ENCODE assay signal across 7 cellular contexts in genomic region chr2:121095257-121096080, GRCh38.
A peak's percentile ranks its signal among the peaks of the same experiment; 100 is the strongest.
DNase-seq lines count a peak whose midpoint lies in the region; ATAC-seq and TF ChIP-seq lines count a peak whose summit lies in the region.

No MANE protein-coding gene starts in this region.

- H3K36me3 Mint-ChIP-seq in stimulated activated naive B cell treated with anti-CD40 and anti-IgM and Interleukin-4, amounts not matched to agents 10 μg/mL and 1 μg/mL and 100 μg/mL, for 72 hours: no peaks in the 10 kb centered on the region

- H3K4me1 ChIP-seq in adrenal gland (replicated peaks in 1 of 2): no peaks in the 10 kb centered on the region

- ATAC-seq in GM21619 (IDR thresholded peaks at IDR 0.05; ENCODE audit: unreplicated experiment): peak; percentile 79
- ATAC-seq in stimulated activated naive B cell treated with anti-CD40 and anti-IgM and Interleukin-4, amounts not matched to agents 10 μg/mL and 1 μg/mL and 100 μg/mL, for 72 hours (replicated peaks): peak; percentile 62 to 68

- H3K4me3 ChIP-seq in adrenal gland: no peak overlapping the region

- H3K4me1 Mint-ChIP-seq in stimulated activated naive B cell treated with anti-CD40 and anti-IgM and Interleukin-4, amounts not matched to agents 10 μg/mL and 1 μg/mL and 100 μg/mL, for 72 hours: peaks cover 0 to 3% of the 10 kb centered on the region in 2 donors

- no peak overlapping the region for H3K27ac ChIP-seq in adrenal gland

- no peak for TF ChIP-seq POLR2A in adrenal gland (IDR thresholded peaks at IDR 0.05)

- TF ChIP-seq CTCF in adrenal gland (IDR thresholded peaks at IDR 0.05): peak; percentile 49 to 82 (median 68)

- no peak overlapping the region for H3K27ac Mint-ChIP-seq in stimulated activated naive B cell treated with anti-CD40 and anti-IgM and Interleukin-4, amounts not matched to agents 10 μg/mL and 1 μg/mL and 100 μg/mL, for 72 hours

- 21 to 31% (median 27%) methylated on average over 14 to 19 of the region's 19 CpGs for WGBS in adrenal gland, 4 donors

- DNase-seq in DMS53 (lab: John Stamatoyannopoulos, UW) (peak; percentile 92), NCI-H2107 treated with DMSO at 0.1 percent for 48 hours (lab: John Stamatoyannopoulos, UW; ENCODE audit: unreplicated experiment) (peak; percentile 59), adrenal gland (peak; percentile 61 to 84 (median 78)), hepatic stellate cell (ENCODE audit: low spot score) (peak; percentile 77), T-helper 1 cell (no peak)
- no peak for DNase-seq in stimulated activated naive B cell treated with anti-CD40 and anti-IgM and Interleukin-4, amounts not matched to agents 10 μg/mL and 1 μg/mL and 100 μg/mL, for 72 hours

- peaks cover 6% of the 10 kb centered on the region in 2 donors for H3K27me3 Mint-ChIP-seq in stimulated activated naive B cell treated with anti-CD40 and anti-IgM and Interleukin-4, amounts not matched to agents 10 μg/mL and 1 μg/mL and 100 μg/mL, for 72 hours

- H3K9me3 Mint-ChIP-seq in stimulated activated naive B cell treated with anti-CD40 and anti-IgM and Interleukin-4, amounts not matched to agents 10 μg/mL and 1 μg/mL and 100 μg/mL, for 72 hours: peaks cover 0 to 4% of the 10 kb centered on the region in 2 donors

- no peaks in the 10 kb centered on the region for H3K36me3 ChIP-seq in adrenal gland (replicated peaks in 1 of 2)

- H3K9me3 ChIP-seq in adrenal gland (replicated peaks in 1 of 3): no peaks in the 10 kb centered on the region

- H3K27me3 ChIP-seq in adrenal gland: no peaks in the 10 kb centered on the region

- intact Hi-C loops in adrenal gland (cut with DNase I): loop anchor here (5.0 kb wide), 2 partner anchors 257 to 262 kb away; no protein-coding TSS in a partner anchor

- H3K4me3 Mint-ChIP-seq in stimulated activated naive B cell treated with anti-CD40 and anti-IgM and Interleukin-4, amounts not matched to agents 10 μg/mL and 1 μg/mL and 100 μg/mL, for 72 hours: no peak overlapping the region

Comparison
In these comparisons a context has a peak if more than half of its experiments do, and no peak if none do; other contexts are left out.
1. DNase-seq: peak in DMS53 (single experiment), NCI-H2107 treated with DMSO at 0.1 percent for 48 hours (single experiment), adrenal gland (7 of 7) and hepatic stellate cell (single experiment); none in stimulated activated naive B cell treated with anti-CD40 and anti-IgM and Interleukin-4, amounts not matched to agents 10 μg/mL and 1 μg/mL and 100 μg/mL, for 72 hours (single experiment) and T-helper 1 cell (0 of 5).